In the genomic region with DNA sequence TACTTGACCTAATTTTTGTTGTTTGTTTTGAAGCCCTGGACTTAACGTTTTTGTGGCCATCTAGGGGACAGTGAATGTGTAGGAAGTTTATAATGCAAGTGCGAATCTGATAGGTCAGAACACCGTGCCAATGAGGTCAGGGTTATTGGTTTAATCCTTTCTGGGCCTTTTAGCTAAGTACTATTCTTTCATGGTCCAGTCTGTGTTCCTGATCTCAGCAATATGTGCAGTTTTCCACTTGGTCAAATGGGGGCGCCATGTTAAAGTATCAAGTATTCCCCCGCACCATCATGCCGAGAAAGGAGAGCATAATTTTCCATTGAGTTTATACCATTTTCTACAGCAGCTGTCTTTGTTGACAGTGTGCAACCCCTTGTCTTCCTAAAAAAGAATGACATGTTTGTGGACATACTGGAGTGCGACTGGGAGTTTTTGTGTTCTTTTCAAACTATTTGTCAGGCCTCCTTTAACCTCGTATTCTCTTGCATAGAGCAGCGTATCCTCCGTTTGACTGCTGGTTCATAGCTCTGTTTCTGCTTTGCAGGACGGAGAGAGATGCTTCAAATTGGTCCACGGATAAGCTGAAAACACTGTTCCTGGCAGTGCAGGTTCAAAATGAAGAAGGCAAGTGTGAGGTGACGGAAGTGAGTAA, we compare ENCODE assay signal across 1 cellular context.
A peak's percentile ranks its signal among the peaks of the same experiment; 100 is the strongest.
TF ChIP-seq lines count a peak whose summit lies in the region.

No MANE protein-coding gene starts in this region.

TF ChIP-seq in HepG2, 621 proteins besides CTCF, POLR2A, EP300 and RAD21:
- TF ChIP-seq BRCA1 (CRISPR knock-in tag; IDR thresholded peaks at IDR 0.05) (no peak), SMC3 (IDR thresholded peaks at IDR 0.05; ENCODE audit: low read length) (peak; percentile 58; the same call in 1 of the 2 replicates), SIN3A (IDR thresholded peaks at IDR 0.05; ENCODE audit: borderline replicate concordance, low read depth, low read length) (0 out of 2 replicates have a peak, but pooled peaks have one; percentile 35), CREM (IDR thresholded peaks at IDR 0.05) (no peak), CREM (CRISPR knock-in tag; IDR thresholded peaks at IDR 0.05) (no peak), XRCC5 (optimal IDR thresholded peaks at IDR 0.05; ENCODE audit: low read length) (peak; percentile 24), SAP130 (CRISPR knock-in tag; IDR thresholded peaks at IDR 0.05; ENCODE audit: low read depth) (no peak; the same call in 1 of the 2 replicates), RARG (CRISPR knock-in tag; IDR thresholded peaks at IDR 0.05; ENCODE audit: low read depth) (no peak), HES4 (CRISPR knock-in tag; IDR thresholded peaks at IDR 0.05; ENCODE audit: borderline replicate concordance) (no peak), THAP11 (CRISPR knock-in tag; IDR thresholded peaks at IDR 0.05) (0 out of 2 replicates have a peak, but pooled peaks have one; percentile 25), ZBTB38 (CRISPR knock-in tag; IDR thresholded peaks at IDR 0.05) (0 out of 2 replicates have a peak, but pooled peaks have one; percentile 23), ZZZ3 (CRISPR knock-in tag; IDR thresholded peaks at IDR 0.05; ENCODE audit: borderline replicate concordance) (no peak), SOX6 (IDR thresholded peaks at IDR 0.05) (no peak), SOX6 (CRISPR knock-in tag; IDR thresholded peaks at IDR 0.05) (0 out of 2 replicates have a peak, but pooled peaks have one; percentile 13), CREB1 (IDR thresholded peaks at IDR 0.05) (no peak), CREB1 (CRISPR knock-in tag; IDR thresholded peaks at IDR 0.05) (0 out of 2 replicates have a peak, but pooled peaks have one; percentile 16), STAG1 (CRISPR knock-in tag; IDR thresholded peaks at IDR 0.05) (peak; percentile 67), ZNF878 (CRISPR knock-in tag; IDR thresholded peaks at IDR 0.05) (no peak), ZNF607 (CRISPR knock-in tag; IDR thresholded peaks at IDR 0.05; ENCODE audit: borderline replicate concordance) (0 out of 2 replicates have a peak, but pooled peaks have one; percentile 20)
- TF ChIP-seq, protein P1, sequence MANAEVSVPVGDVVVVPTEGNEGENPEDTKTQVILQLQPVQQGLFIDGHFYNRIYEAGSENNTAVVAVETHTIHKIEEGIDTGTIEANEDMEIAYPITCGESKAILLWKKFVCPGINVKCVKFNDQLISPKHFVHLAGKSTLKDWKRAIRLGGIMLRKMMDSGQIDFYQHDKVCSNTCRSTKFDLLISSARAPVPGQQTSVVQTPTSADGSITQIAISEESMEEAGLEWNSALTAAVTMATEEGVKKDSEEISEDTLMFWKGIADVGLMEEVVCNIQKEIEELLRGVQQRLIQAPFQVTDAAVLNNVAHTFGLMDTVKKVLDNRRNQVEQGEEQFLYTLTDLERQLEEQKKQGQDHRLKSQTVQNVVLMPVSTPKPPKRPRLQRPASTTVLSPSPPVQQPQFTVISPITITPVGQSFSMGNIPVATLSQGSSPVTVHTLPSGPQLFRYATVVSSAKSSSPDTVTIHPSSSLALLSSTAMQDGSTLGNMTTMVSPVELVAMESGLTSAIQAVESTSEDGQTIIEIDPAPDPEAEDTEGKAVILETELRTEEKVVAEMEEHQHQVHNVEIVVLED (CRISPR knock-in tag; IDR thresholded peaks at IDR 0.05; ENCODE audit: borderline replicate concordance) = 0 out of 2 replicates have a peak, but pooled peaks have one; percentile 22
- TF ChIP-seq, protein P2, sequence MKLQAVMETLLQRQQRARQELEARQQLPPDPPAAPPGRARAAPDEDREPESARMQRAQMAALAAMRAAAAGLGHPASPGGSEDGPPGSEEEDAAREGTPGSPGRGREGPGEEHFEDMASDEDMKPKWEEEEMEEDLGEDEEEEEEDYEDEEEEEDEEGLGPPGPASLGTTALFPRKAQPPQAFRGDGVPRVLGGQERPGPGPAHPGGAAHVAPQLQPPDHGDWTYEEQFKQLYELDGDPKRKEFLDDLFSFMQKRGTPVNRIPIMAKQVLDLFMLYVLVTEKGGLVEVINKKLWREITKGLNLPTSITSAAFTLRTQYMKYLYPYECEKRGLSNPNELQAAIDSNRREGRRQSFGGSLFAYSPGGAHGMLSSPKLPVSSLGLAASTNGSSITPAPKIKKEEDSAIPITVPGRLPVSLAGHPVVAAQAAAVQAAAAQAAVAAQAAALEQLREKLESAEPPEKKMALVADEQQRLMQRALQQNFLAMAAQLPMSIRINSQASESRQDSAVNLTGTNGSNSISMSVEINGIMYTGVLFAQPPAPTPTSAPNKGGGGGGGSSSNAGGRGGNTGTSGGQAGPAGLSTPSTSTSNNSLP (IDR thresholded peaks at IDR 0.05; ENCODE audit: low read depth, low read length) = peak; percentile 55
